16 cellular contexts compared by ENCODE assay signal in the genomic region with DNA sequence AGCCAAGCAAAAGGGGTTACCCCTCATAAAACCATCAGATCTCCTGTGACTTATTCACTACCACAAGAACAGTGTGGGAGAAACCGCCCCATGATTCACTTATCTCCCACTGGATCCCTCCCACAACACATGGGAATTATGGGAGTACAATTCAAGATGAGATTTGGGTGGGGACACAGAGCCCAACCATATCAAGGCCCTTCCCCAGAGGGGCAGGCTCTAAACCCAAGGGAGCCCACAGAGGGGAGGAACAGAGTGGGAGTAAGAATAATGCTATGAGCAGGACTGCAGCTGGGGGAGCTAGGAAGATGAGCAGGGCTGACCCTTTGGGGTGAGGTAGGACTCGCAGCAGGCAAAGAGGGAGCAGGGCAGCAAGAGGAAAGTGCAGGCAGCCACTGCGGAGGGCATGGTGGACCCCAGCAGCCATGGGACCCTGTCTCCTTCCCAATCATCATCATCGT. TPM values are rescaled to one million over a fixed set of nuclear protein-coding genes. Genes with fewer than 3 reads are reported as not detected.
DNase-seq lines count a peak whose midpoint lies in the region; ATAC-seq lines count a peak whose summit lies in the region.
"Had no signal": no experiment of that assay in that cellular context is flagged by ENCODE, and none has a peak within 500 bp of the region (broad histone marks: within the 10 kb centered on the region; RNA-seq: fewer than 3 reads in every experiment).

No MANE protein-coding gene starts in this region.

- H3K9me3 Mint-ChIP-seq in activated CD4-positive, alpha-beta T cell treated with anti-CD3 and anti-CD28 coated beads for 36 hours (ENCODE audit: low read depth), result peaks cover 7% of the 10 kb centered on the region
- peaks cover 0 to 3% (median 0%) of the 10 kb centered on the region in 3 donors for H3K9me3 Mint-ChIP-seq in IgD-negative memory B cell
- H3K9me3 Mint-ChIP-seq in natural killer cell treated with Interleukin-12 subunit alpha and Interleukin-12 subunit beta and Interleukin-15 and Interleukin-18, amount 100 ng/mL, for 72 hours, result no peaks in the 10 kb centered on the region
- H3K9me3 Mint-ChIP-seq: effector memory CD8-positive, alpha-beta T cell had no signal

- POLR2A ChIA-PET in activated CD4-positive, alpha-beta T cell treated with anti-CD3 and anti-CD28 coated beads for 36 hours (lab: Charles Lee), result interaction anchor here (0.6 kb wide), 1 partner anchor 7 kb away, joined by 9 read pairs; no protein-coding TSS in a partner anchor

- intact Hi-C loops in activated CD4-positive, alpha-beta T cell treated with anti-CD3 and anti-CD28 coated beads for 36 hours (cut with DNase I, micrococcal nuclease), result loop anchor here (5.0 to 10.0 kb wide), 3 partner anchors 100 to 340 kb away; a partner anchor contains a TSS
- intact Hi-C loops in head of caudate nucleus (cut with DNase I), result loop anchor here (5.0 to 10.0 kb wide), 3 partner anchors 103 to 480 kb away; a partner anchor contains a TSS

- CTCF ChIA-PET in activated CD4-positive, alpha-beta T cell treated with anti-CD3 and anti-CD28 coated beads for 36 hours (lab: Charles Lee), result interaction anchor here (0.9 to 2.2 kb wide), 6 partner anchors 7 to 287 kb away, joined by 3 to 7 read pairs (median 4); no protein-coding TSS in a partner anchor

- no peak for ATAC-seq in activated CD4-positive, alpha-beta T cell treated with anti-CD3 and anti-CD28 coated beads for 36 hours
- no peak for ATAC-seq in GM18520 (IDR thresholded peaks at IDR 0.05; ENCODE audit: unreplicated experiment)
- no peak for ATAC-seq in natural killer cell treated with Interleukin-12 subunit alpha and Interleukin-12 subunit beta and Interleukin-15 and Interleukin-18, amount 100 ng/mL, for 72 hours
- ATAC-seq: A549; effector memory CD8-positive, alpha-beta T cell; naive thymus-derived CD8-positive, alpha-beta T cell; Panc1 had no signal

- no peaks in the 10 kb centered on the region for H3K27me3 Mint-ChIP-seq in activated CD4-positive, alpha-beta T cell treated with anti-CD3 and anti-CD28 coated beads for 36 hours
- H3K27me3 Mint-ChIP-seq in IgD-negative memory B cell, result peaks cover 1% of the 10 kb centered on the region
- H3K27me3 Mint-ChIP-seq in natural killer cell treated with Interleukin-12 subunit alpha and Interleukin-12 subunit beta and Interleukin-15 and Interleukin-18, amount 100 ng/mL, for 72 hours, result peaks cover 0 to 6% of the 10 kb centered on the region in 2 donors
- H3K27me3 Mint-ChIP-seq: naive thymus-derived CD8-positive, alpha-beta T cell had no signal

- peaks cover 14% of the 10 kb centered on the region for H3K36me3 Mint-ChIP-seq in activated CD4-positive, alpha-beta T cell treated with anti-CD3 and anti-CD28 coated beads for 36 hours (ENCODE audit: low read depth)
- peaks cover 7% of the 10 kb centered on the region for H3K36me3 Mint-ChIP-seq in IgD-negative memory B cell
- no peaks in the 10 kb centered on the region for H3K36me3 Mint-ChIP-seq in natural killer cell treated with Interleukin-12 subunit alpha and Interleukin-12 subunit beta and Interleukin-15 and Interleukin-18, amount 100 ng/mL, for 72 hours
- H3K36me3 Mint-ChIP-seq: naive thymus-derived CD8-positive, alpha-beta T cell had no signal

- peak; percentile 4 for DNase-seq in activated CD4-positive, alpha-beta T cell treated with anti-CD3 and anti-CD28 coated beads for 36 hours
- no peak for DNase-seq in activated CD4-positive, alpha-beta T cell treated with anti-CD3 and anti-CD28 coated beads, Interleukin-2, amount 50 U/mL, for 1 hour
- DNase-seq in head of caudate nucleus (peak in 23 of 42 donors; percentile 0 to 41 (median 8)), NK-92 (lab: John Stamatoyannopoulos, UW; ENCODE audit: unreplicated experiment) (no peak)
- DNase-seq in stimulated activated CD8-positive, alpha-beta memory T cell treated with anti-CD3 and anti-CD28 coated beads, Interleukin-4, amount 100 ng/mL, for 48 hours, result peak; percentile 21
- no peak for DNase-seq in natural killer cell treated with Interleukin-12 subunit alpha and Interleukin-12 subunit beta and Interleukin-15 and Interleukin-18, amount 100 ng/mL, for 72 hours (ENCODE audit: low spot score)
- DNase-seq: brain microvascular endothelial cell, COR-L47, IMR-90, T-helper 9 cell had no signal

- peaks cover 34% of the 10 kb centered on the region for H3K4me1 Mint-ChIP-seq in activated CD4-positive, alpha-beta T cell treated with anti-CD3 and anti-CD28 coated beads for 36 hours
- peaks cover 31 to 42% (median 32%) of the 10 kb centered on the region in 3 donors for H3K4me1 Mint-ChIP-seq in IgD-negative memory B cell
- peaks cover 0 to 9% of the 10 kb centered on the region in 2 donors for H3K4me1 Mint-ChIP-seq in natural killer cell treated with Interleukin-12 subunit alpha and Interleukin-12 subunit beta and Interleukin-15 and Interleukin-18, amount 100 ng/mL, for 72 hours (ENCODE audit: low read depth in 2 of 2)

- H3K27ac Mint-ChIP-seq in activated CD4-positive, alpha-beta T cell treated with anti-CD3 and anti-CD28 coated beads for 36 hours, result no peak overlapping the region
- peak overlapping the region in 2 of 3 donors; percentile 90 to 93 for H3K27ac Mint-ChIP-seq in IgD-negative memory B cell
- H3K27ac Mint-ChIP-seq in natural killer cell treated with Interleukin-12 subunit alpha and Interleukin-12 subunit beta and Interleukin-15 and Interleukin-18, amount 100 ng/mL, for 72 hours, result no peak overlapping the region

- no peak overlapping the region for H3K4me3 Mint-ChIP-seq in activated CD4-positive, alpha-beta T cell treated with anti-CD3 and anti-CD28 coated beads for 36 hours
- no peak overlapping the region for H3K4me3 Mint-ChIP-seq in IgD-negative memory B cell
- no peak overlapping the region for H3K4me3 Mint-ChIP-seq in natural killer cell treated with Interleukin-12 subunit alpha and Interleukin-12 subunit beta and Interleukin-15 and Interleukin-18, amount 100 ng/mL, for 72 hours
- H3K4me3 Mint-ChIP-seq: effector memory CD8-positive, alpha-beta T cell; naive thymus-derived CD8-positive, alpha-beta T cell had no signal

RNA-seq across cellular contexts. Expression of a gene that starts 59.3 kb away (rescaled TPM):
- total RNA-seq in activated CD4-positive, alpha-beta T cell treated with anti-CD3 and anti-CD28 coated beads for 36 hours, result 100 to 1,000 TPM; 239 to 272 TPM
- 544 TPM for polyA plus RNA-seq in IgD-negative memory B cell
- total RNA-seq in natural killer cell treated with Interleukin-12 subunit alpha and Interleukin-12 subunit beta and Interleukin-15 and Interleukin-18, amount 100 ng/mL, for 72 hours, result 100 to 1,000 TPM in 1 of 2 donors, 10 to 100 TPM in 1; 39.3 to 158 TPM

Comparison
In these comparisons a context has a peak if more than half of its experiments do, and no peak if none do; other contexts are left out.
1. DNase-seq: peak in activated CD4-positive, alpha-beta T cell treated with anti-CD3 and anti-CD28 coated beads for 36 hours (single experiment), head of caudate nucleus (23 of 42) and stimulated activated CD8-positive, alpha-beta memory T cell treated with anti-CD3 and anti-CD28 coated beads, Interleukin-4, amount 100 ng/mL, for 48 hours (single experiment); none in activated CD4-positive, alpha-beta T cell treated with anti-CD3 and anti-CD28 coated beads, Interleukin-2, amount 50 U/mL, for 1 hour (single experiment), NK-92 (single experiment) and natural killer cell treated with Interleukin-12 subunit alpha and Interleukin-12 subunit beta and Interleukin-15 and Interleukin-18, amount 100 ng/mL, for 72 hours (single experiment).
2. H3K27ac Mint-ChIP-seq: peak in IgD-negative memory B cell (2 of 3); none in activated CD4-positive, alpha-beta T cell treated with anti-CD3 and anti-CD28 coated beads for 36 hours (single experiment) and natural killer cell treated with Interleukin-12 subunit alpha and Interleukin-12 subunit beta and Interleukin-15 and Interleukin-18, amount 100 ng/mL, for 72 hours (0 of 2).